ENCODE assay signal across 8 cellular contexts in genomic region chr2:172429351-172429968, GRCh38. TPM values are rescaled to one million over a fixed set of nuclear protein-coding genes. Genes with fewer than 3 reads are reported as not detected.
DNase-seq lines count a peak whose midpoint lies in the region; ATAC-seq and TF ChIP-seq lines count a peak whose summit lies in the region.

No MANE protein-coding gene starts in this region.

- H3K4me3 ChIP-seq in GM23338 (peak overlapping the region; percentile 95), psoas muscle (peak overlapping the region; percentile 94)

- no peak overlapping the region; the same call in 1 of the 2 replicates for H3K27ac Mint-ChIP-seq in GM23338

- H3K9me2 ChIP-seq in GM23338 (ENCODE audit: insufficient read depth) = no peaks in the 10 kb centered on the region

- no peak overlapping the region for H2AFZ ChIP-seq in GM23338

- H3K27me3 ChIP-seq in GM23338 (ENCODE audit: insufficient read depth) (0 out of 2 replicates have a peak, but pooled peaks cover 8% of the 10 kb centered on the region), psoas muscle (ENCODE audit: insufficient read depth in 3 of 3, low read length in 2 of 3) (no peaks in the 10 kb centered on the region)

- H3K36me3 ChIP-seq in GM23338 (ENCODE audit: insufficient read depth) (no peaks in the 10 kb centered on the region), psoas muscle (ENCODE audit: insufficient read depth in 1 of 2, low read depth in 1 of 2) (no peaks in the 10 kb centered on the region)

- peaks cover 6% of the 10 kb centered on the region for H3K27me3 Mint-ChIP-seq in GM23338 (ENCODE audit: insufficient read depth, low read depth, poor library complexity)

- TF ChIP-seq CTCF in GM23338 (conservative IDR thresholded peaks at IDR 0.05; ENCODE audit: low read depth in 2 of 2) (no peak), psoas muscle (IDR thresholded peaks at IDR 0.05) (no peak)

- peak overlapping the region; percentile 94 for H3K4me3 Mint-ChIP-seq in GM23338

- 20 to 29% (median 22%) methylated on average over 9 of the region's 9 CpGs for WGBS in psoas muscle, 3 donors

- DNase-seq in GM23338 (ENCODE audit: low spot score) (no peak), SW480 (ENCODE audit: low spot score) (peak; percentile 68), glomerular visceral epithelial cell (ENCODE audit: extremely low spot score) (peak; percentile 46), psoas muscle (no peak), DMS153 treated with DMSO at 0.1 percent for 48 hours (lab: John Stamatoyannopoulos, UW; ENCODE audit: unreplicated experiment) (no peak)
- no peak for DNase-seq in stimulated activated CD4-positive, alpha-beta T cell treated with anti-CD3 and anti-CD28 coated beads, Interleukin-15, amount 100 ng/mL, for 24 hours
- DNase-seq in activated effector memory CD4-positive, alpha-beta T cell treated with Interleukin-2 at 50 U/mL for 16 hours = no peak

- 0 out of 3 replicates have a peak, but pooled peaks cover 3% of the 10 kb centered on the region for H3K36me3 Mint-ChIP-seq in GM23338 (ENCODE audit: low read depth)

- H3F3A ChIP-seq in GM23338 (replicated peaks; ENCODE audit: low read depth) = 0 out of 2 replicates have a peak, but pooled peaks cover 2% of the 10 kb centered on the region

- ATAC-seq in GM23338 (no peak), psoas muscle (no peak), HG02840 (IDR thresholded peaks at IDR 0.05; ENCODE audit: low FRiP score, unreplicated experiment) (no peak)

- peaks cover 64% of the 10 kb centered on the region for H3K79me2 ChIP-seq in GM23338 (replicated peaks; ENCODE audit: insufficient read depth)

- intact Hi-C loops in psoas muscle (cut with DNase I) = loop anchor here (2.0 to 5.0 kb wide), 3 partner anchors 33 to 77 kb away; no protein-coding TSS in a partner anchor

- H4K20me1 ChIP-seq in GM23338 (replicated peaks; ENCODE audit: insufficient read depth) = peaks cover 17% of the 10 kb centered on the region

- peak overlapping the region; percentile 99 for H3K4me2 ChIP-seq in GM23338

- peaks cover 75% of the 10 kb centered on the region for H3K4me1 Mint-ChIP-seq in GM23338

- H3K9me3 Mint-ChIP-seq in GM23338 = no peaks in the 10 kb centered on the region

- H3K27ac ChIP-seq in GM23338 (ENCODE audit: low read depth) (no peak overlapping the region), psoas muscle (peak overlapping the region; percentile 86)

- H3K4me1 ChIP-seq in GM23338 (ENCODE audit: insufficient read depth) (peaks cover 71% of the 10 kb centered on the region), psoas muscle (peaks cover 26% of the 10 kb centered on the region)

- no peaks in the 10 kb centered on the region for H3K9me3 ChIP-seq in psoas muscle

TF ChIP-seq in GM23338, 12 proteins besides CTCF, POLR2A, EP300 and RAD21 (continues in another document):
- TF ChIP-seq REST (IDR thresholded peaks at IDR 0.05; ENCODE audit: unreplicated experiment) = no peak
- no peak for TF ChIP-seq ZNF331 (CRISPR knock-in tag; IDR thresholded peaks at IDR 0.05; ENCODE audit: low read depth)
- no peak for TF ChIP-seq JUNB (IDR thresholded peaks at IDR 0.05; ENCODE audit: unreplicated experiment)
- no peak for TF ChIP-seq CREB1 (CRISPR knock-in tag; IDR thresholded peaks at IDR 0.05; ENCODE audit: low read depth)
- no peak for TF ChIP-seq NANOG (IDR thresholded peaks at IDR 0.05; ENCODE audit: borderline replicate concordance)
- no peak for TF ChIP-seq POLR2AphosphoS5 (IDR thresholded peaks at IDR 0.05; ENCODE audit: low read depth)
- no peak for TF ChIP-seq STAT1 (IDR thresholded peaks at IDR 0.05; ENCODE audit: unreplicated experiment)
- TF ChIP-seq ETS1 (IDR thresholded peaks at IDR 0.05) = no peak

RNA-seq across cellular contexts. Expression of gene ITGA6, which starts 2.1 kb away (rescaled TPM):
- 124 and 129 TPM in 2 replicates for total RNA-seq in GM23338 (2014; rRNA removed; shearing (Covaris generic))
- polyA plus RNA-seq in GM23338 (2016; fragmentation: Nextera tagmentation; extraction: Ambion mirVana) (28.6 and 32.9 TPM in 2 replicates), psoas muscle (10 to 100 TPM; 16.4 to 22.3 (median 20.9) TPM)
- total RNA-seq in psoas muscle = 10 to 100 TPM; 25.9 to 46.5 (median 43.8) TPM

Comparison
In these comparisons a context has a peak if more than half of its experiments do, and no peak if none do; other contexts are left out.
1. DNase-seq: peak in SW480 (single experiment) and glomerular visceral epithelial cell (single experiment); none in GM23338 (single experiment), psoas muscle (0 of 2), stimulated activated CD4-positive, alpha-beta T cell treated with anti-CD3 and anti-CD28 coated beads, Interleukin-15, amount 100 ng/mL, for 24 hours (single experiment), DMS153 treated with DMSO at 0.1 percent for 48 hours (single experiment) and activated effector memory CD4-positive, alpha-beta T cell treated with Interleukin-2 at 50 U/mL for 16 hours (single experiment).